ENCODE assay signal across 9 cellular contexts in genomic region chr16:67000384-67001158, GRCh38. TPM values are rescaled to one million over a fixed set of nuclear protein-coding genes. Genes with fewer than 3 reads are reported as not detected.
A peak's percentile ranks its signal among the peaks of the same experiment; 100 is the strongest.
DNase-seq lines count a peak whose midpoint lies in the region; ATAC-seq and TF ChIP-seq lines count a peak whose summit lies in the region.
"Had no signal": no experiment of that assay in that cellular context is flagged by ENCODE, and none has a peak within 500 bp of the region (broad histone marks: within the 10 kb centered on the region; RNA-seq: fewer than 3 reads in every experiment).

No MANE protein-coding gene starts in this region.

- H3K27me3 ChIP-seq in Panc1 (ENCODE audit: control insufficient read depth, insufficient read depth, low read length) (no peaks in the 10 kb centered on the region), aorta (ENCODE audit: control insufficient read depth in 1 of 2, insufficient read depth in 2 of 2, low read length in 1 of 2) (no peaks in the 10 kb centered on the region)

- DNase-seq in NCI-H1436 (lab: John Stamatoyannopoulos, UW), result peak; percentile 26
- DNase-seq in NCI-H1436 treated with DMSO at 0.1 percent for 48 hours (lab: John Stamatoyannopoulos, UW), result no peak
- DNase-seq in Panc1 (ENCODE audit: low read depth, low spot score), result no peak
- DNase-seq in activated naive CD4-positive, alpha-beta T cell treated with anti-CD3 and anti-CD28 coated beads, Interleukin-2, amount 10 ng/mL, durations not matched to agents 7 days and 5 days, result peak; percentile 78
- peak; percentile 73 for DNase-seq in Right ventricle myocardium superior
- DNase-seq in osteocyte (ENCODE audit: extremely low spot score, unreplicated experiment), result no peak
- DNase-seq in aorta, result peak; percentile 63 to 82

- intact Hi-C loops in Panc1 (cut with micrococcal nuclease; ENCODE audit: unreplicated experiment), result no loop called here
- intact Hi-C loops in Right ventricle myocardium superior (cut with DNase I), result no loop called here
- intact Hi-C loops in aorta (cut with DNase I), result no loop called here

- no peaks in the 10 kb centered on the region for H3K9me3 ChIP-seq in Panc1 (ENCODE audit: control insufficient read depth, insufficient read depth, low read depth, low read length)
- no peaks in the 10 kb centered on the region for H3K9me3 ChIP-seq in aorta (ENCODE audit: control insufficient read depth, low read length)

- TF ChIP-seq CTCF in Panc1 (IDR thresholded peaks at IDR 0.05) (no peak), osteocyte (IDR thresholded peaks at IDR 0.05) (no peak)

- H3K36me3 ChIP-seq in Panc1 (ENCODE audit: control insufficient read depth, insufficient read depth, low read length), result no peaks in the 10 kb centered on the region
- H3K36me3 ChIP-seq in aorta (ENCODE audit: control insufficient read depth in 1 of 2, insufficient read depth in 2 of 2, low read length in 1 of 2), result no peaks in the 10 kb centered on the region

- H3K4me3 ChIP-seq in Panc1 (ENCODE audit: low read depth in 2 of 2, low read length in 2 of 2) (peak overlapping the region; percentile 54 to 63), aorta (ENCODE audit: low read length in 2 of 2) (peak overlapping the region; percentile 12 to 15)

- no peaks in the 10 kb centered on the region for H3K4me1 ChIP-seq in Panc1 (ENCODE audit: control insufficient read depth, insufficient read depth, low read length)
- H3K4me1 ChIP-seq in aorta (ENCODE audit: control insufficient read depth in 1 of 2, insufficient read depth in 2 of 2, low read length in 2 of 2), result no peaks in the 10 kb centered on the region

- 4 to 5% methylated on average over 63 to 75 of the region's 75 CpGs for WGBS in aorta, 2 donors

- H3K27ac ChIP-seq in Panc1 (ENCODE audit: low read length), result no peak overlapping the region
- no peak overlapping the region for H3K27ac ChIP-seq in aorta (ENCODE audit: low read depth in 1 of 2, low read length in 2 of 2)
- H3K27ac ChIP-seq: C4-2B had no signal

- H3K4me3 Mint-ChIP-seq in activated naive CD4-positive, alpha-beta T cell treated with anti-CD3 and anti-CD28 coated beads, Interleukin-2, amount 10 ng/mL, durations not matched to agents 7 days and 5 days, result peak overlapping the region; percentile 84
- peak overlapping the region; percentile 64 for H3K4me3 Mint-ChIP-seq in osteocyte (ENCODE audit: unreplicated experiment)

- H3K36me3 Mint-ChIP-seq in activated naive CD4-positive, alpha-beta T cell treated with anti-CD3 and anti-CD28 coated beads, Interleukin-2, amount 10 ng/mL, durations not matched to agents 7 days and 5 days, result peaks cover 39% of the 10 kb centered on the region
- H3K36me3 Mint-ChIP-seq in osteocyte (ENCODE audit: unreplicated experiment), result no peaks in the 10 kb centered on the region

- H3K27me3 Mint-ChIP-seq in activated naive CD4-positive, alpha-beta T cell treated with anti-CD3 and anti-CD28 coated beads, Interleukin-2, amount 10 ng/mL, durations not matched to agents 7 days and 5 days, result peaks cover 5% of the 10 kb centered on the region
- H3K27me3 Mint-ChIP-seq in osteocyte (ENCODE audit: unreplicated experiment), result peaks cover 2% of the 10 kb centered on the region

- no peaks in the 10 kb centered on the region for H3K9me3 Mint-ChIP-seq in activated naive CD4-positive, alpha-beta T cell treated with anti-CD3 and anti-CD28 coated beads, Interleukin-2, amount 10 ng/mL, durations not matched to agents 7 days and 5 days
- H3K9me3 Mint-ChIP-seq in osteocyte (ENCODE audit: unreplicated experiment), result no peaks in the 10 kb centered on the region

- POLR2A ChIA-PET in Panc1 (lab: Charles Lee), result no interaction called here

- peak; percentile 86 for ATAC-seq in Panc1
- ATAC-seq in Right ventricle myocardium superior (ENCODE audit: poor library complexity), result peak; percentile 65
- peak; percentile 58 for ATAC-seq in aorta (ENCODE audit: low FRiP score)
- no peak for ATAC-seq in HG03378 (IDR thresholded peaks at IDR 0.05; ENCODE audit: unreplicated experiment)

- in situ Hi-C loops in Panc1 (cut with HindIII; ENCODE audit: low pct_unique_long_range_greater_than_20kb, low sequenced_read_pairs), result no loop called here

- H3K4me1 Mint-ChIP-seq in activated naive CD4-positive, alpha-beta T cell treated with anti-CD3 and anti-CD28 coated beads, Interleukin-2, amount 10 ng/mL, durations not matched to agents 7 days and 5 days, result peaks cover 52% of the 10 kb centered on the region
- peaks cover 5% of the 10 kb centered on the region for H3K4me1 Mint-ChIP-seq in osteocyte (ENCODE audit: unreplicated experiment)

- CTCF ChIA-PET in Panc1 (lab: Charles Lee), result interaction anchor here (0.7 to 1.0 kb wide), 2 partner anchors 13 to 352 kb away, joined by 4 read pairs; no protein-coding TSS in a partner anchor
- CTCF ChIA-PET in activated naive CD4-positive, alpha-beta T cell treated with anti-CD3 and anti-CD28 coated beads, Interleukin-2, amount 10 ng/mL, durations not matched to agents 7 days and 5 days (lab: Charles Lee), result no interaction called here

- peak overlapping the region; percentile 86 for H3K27ac Mint-ChIP-seq in activated naive CD4-positive, alpha-beta T cell treated with anti-CD3 and anti-CD28 coated beads, Interleukin-2, amount 10 ng/mL, durations not matched to agents 7 days and 5 days
- H3K27ac Mint-ChIP-seq in osteocyte (ENCODE audit: unreplicated experiment), result no peak overlapping the region

- BruUV-seq in Panc1 (replicated peaks; lab: Mats Ljungman, UMichigan), result no TSS peak

RNA-seq across cellular contexts. Expression of gene CES4A, which starts 12.2 kb away (rescaled TPM):
- total RNA-seq in Panc1 (2021; ENCODE audit: unreplicated experiment) (6.1 TPM), Right ventricle myocardium superior (6.2 TPM), osteocyte (3.3 and 3.8 TPM in 2 replicates), aorta (10 to 100 TPM in 1 of 2 donors, 1 to 10 TPM in 1; 5.5 to 14.2 TPM)
- 3.4 TPM for polyA plus RNA-seq in Panc1 (2012; ENCODE audit: insufficient read length)
- 10 to 100 TPM in 1 of 2 donors, 1 to 10 TPM in 1; 1.9 to 22.7 TPM for polyA plus RNA-seq in aorta

RNA-seq across cellular contexts. Expression of gene CBFB, which starts 28.4 kb away (rescaled TPM):
- 66.4 TPM for total RNA-seq in Panc1 (2021; ENCODE audit: unreplicated experiment)
- polyA plus RNA-seq in Panc1 (2012; ENCODE audit: insufficient read length), result 54.6 TPM
- total RNA-seq in Right ventricle myocardium superior, result 23.1 TPM
- total RNA-seq in osteocyte, result 75.2 and 88.3 TPM in 2 replicates
- total RNA-seq in aorta, result 10 to 100 TPM; 37.4 to 67.3 TPM
- 10 to 100 TPM; 12.0 to 19.9 TPM for polyA plus RNA-seq in aorta

RNA-seq across cellular contexts. Expression of gene CES3, which starts 39.5 kb away (rescaled TPM):
- not detected for total RNA-seq in Panc1 (2021; ENCODE audit: unreplicated experiment)
- 0.21 TPM for polyA plus RNA-seq in Panc1 (2012; ENCODE audit: insufficient read length)
- 2.0 TPM for total RNA-seq in Right ventricle myocardium superior
- 0.24 and 0.73 TPM in 2 replicates for total RNA-seq in osteocyte
- total RNA-seq in aorta, result 1 to 10 TPM; 1.0 to 2.4 TPM
- polyA plus RNA-seq in aorta, result 1 to 10 TPM in 1 of 2 donors, under 1 TPM in 1; 0.15 to 1.5 TPM

Comparison
In these comparisons a context has a peak if more than half of its experiments do, and no peak if none do; other contexts are left out.
1. DNase-seq: peak in NCI-H1436 (single experiment), activated naive CD4-positive, alpha-beta T cell treated with anti-CD3 and anti-CD28 coated beads, Interleukin-2, amount 10 ng/mL, durations not matched to agents 7 days and 5 days (single experiment), Right ventricle myocardium superior (single experiment) and aorta (2 of 2); none in NCI-H1436 treated with DMSO at 0.1 percent for 48 hours (single experiment), Panc1 (single experiment) and osteocyte (single experiment).